ENCODE assay signal across 16 cellular contexts in genomic region chr6:36862848-36863382, GRCh38. TPM values are rescaled to one million over a fixed set of nuclear protein-coding genes. Genes with fewer than 3 reads are reported as not detected.
"Had no signal": no experiment of that assay in that cellular context is flagged by ENCODE, and none has a peak within 500 bp of the region (broad histone marks: within the 10 kb centered on the region; RNA-seq: fewer than 3 reads in every experiment).

No MANE protein-coding gene starts in this region.

- H3K27me3 Mint-ChIP-seq: natural killer cell treated with Interleukin-12 subunit alpha and Interleukin-12 subunit beta and Interleukin-15 and Interleukin-18, amount 100 ng/mL, for 72 hours; stimulated activated naive CD8-positive, alpha-beta T cell treated with anti-CD3 and anti-CD28 coated beads, Interleukin-15, Interleukin-2, amounts not matched to agents 100 ng/mL and 50 ng/mL, for 24 hours had no signal

- H3K4me3 Mint-ChIP-seq: activated T-cell treated with anti-CD3 and anti-CD28 coated beads, Interleukin-2, amount 50 U/mL, for 72 hours; natural killer cell treated with Interleukin-12 subunit alpha and Interleukin-12 subunit beta and Interleukin-15 and Interleukin-18, amount 100 ng/mL, for 72 hours; stimulated activated naive CD8-positive, alpha-beta T cell treated with anti-CD3 and anti-CD28 coated beads, Interleukin-15, Interleukin-2, amounts not matched to agents 100 ng/mL and 50 ng/mL, for 24 hours had no signal

- H3K4me3 ChIP-seq: ascending aorta, breast epithelium, dorsolateral prefrontal cortex, esophagus muscularis mucosa had no signal

- DNase-seq: activated CD4-positive, alpha-beta T cell treated with anti-CD3 and anti-CD28 coated beads, Interleukin-2, amount 50 U/mL, for 48 hours; activated gamma-delta T cell treated with Interleukin-2 at 50 U/mL for 16 hours; activated T-cell treated with anti-CD3 and anti-CD28 coated beads, Interleukin-2, amount 50 U/mL, for 72 hours; dorsolateral prefrontal cortex; glutamatergic neuron; kidney glomerular epithelial cell; nucleus accumbens; small intestine; T-helper 9 cell had no signal

- H3K27me3 ChIP-seq: ascending aorta, breast epithelium, dorsolateral prefrontal cortex, esophagus muscularis mucosa had no signal

- H3K9me3 ChIP-seq: ascending aorta, breast epithelium, esophagus muscularis mucosa had no signal

- H3K9me3 Mint-ChIP-seq: activated T-cell treated with anti-CD3 and anti-CD28 coated beads, Interleukin-2, amount 50 U/mL, for 72 hours; natural killer cell treated with Interleukin-12 subunit alpha and Interleukin-12 subunit beta and Interleukin-15 and Interleukin-18, amount 100 ng/mL, for 72 hours; stimulated activated naive CD8-positive, alpha-beta T cell treated with anti-CD3 and anti-CD28 coated beads, Interleukin-15, Interleukin-2, amounts not matched to agents 100 ng/mL and 50 ng/mL, for 24 hours had no signal

- ATAC-seq: activated CD4-positive, CD25-positive, alpha-beta regulatory T cell treated with anti-CD3 and anti-CD28 coated beads, Interleukin-2, amount 50 U/mL, for 24 hours; natural killer cell treated with Interleukin-12 subunit alpha and Interleukin-12 subunit beta and Interleukin-15 and Interleukin-18, amount 100 ng/mL, for 72 hours had no signal

- H3K4me1 ChIP-seq: breast epithelium had no signal

- H3K36me3 ChIP-seq: breast epithelium had no signal

- H3K27ac ChIP-seq: ascending aorta, breast epithelium, dorsolateral prefrontal cortex, esophagus muscularis mucosa had no signal

- H3K27ac Mint-ChIP-seq: stimulated activated naive CD8-positive, alpha-beta T cell treated with anti-CD3 and anti-CD28 coated beads, Interleukin-15, Interleukin-2, amounts not matched to agents 100 ng/mL and 50 ng/mL, for 24 hours had no signal

RNA-seq across cellular contexts. Expression of gene CPNE5, which starts 23.7 kb away (rescaled TPM):
- total RNA-seq: chondrocyte had no signal
